35 cellular contexts compared by ENCODE assay signal in the genomic region with DNA sequence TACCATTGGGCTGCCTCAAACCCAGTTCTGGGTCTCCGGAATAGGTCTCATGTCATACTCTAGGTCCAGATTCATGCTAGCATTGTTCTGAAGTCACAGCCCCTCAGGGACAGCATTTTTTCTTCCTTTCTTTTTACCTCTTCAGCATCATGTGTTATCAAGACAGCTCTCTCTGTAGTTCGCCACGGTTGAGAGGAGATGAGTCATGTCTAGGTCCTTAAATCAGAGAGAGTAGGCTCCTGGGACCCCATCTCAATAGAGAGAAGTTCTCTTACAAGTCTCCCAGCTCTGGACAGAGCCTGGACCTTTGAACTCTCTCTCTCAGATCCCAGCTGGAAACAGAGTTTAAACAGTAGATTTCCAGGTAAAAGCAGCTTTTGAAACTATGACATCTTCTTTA.
DNase-seq lines count a peak whose midpoint lies in the region; ATAC-seq, FAIRE-seq and TF ChIP-seq lines count a peak whose summit lies in the region.
"Had no signal": no experiment of that assay in that cellular context is flagged by ENCODE, and none has a peak within 500 bp of the region (broad histone marks: within the 10 kb centered on the region; RNA-seq: fewer than 3 reads in every experiment).

No MANE protein-coding gene starts in this region.

- H3K4me1 Mint-ChIP-seq in nephron progenitor cell: peaks cover 61% of the 10 kb centered on the region
- H3K4me1 Mint-ChIP-seq: neural crest cell had no signal

- H3K4me3 ChIP-seq in BLaER1 (no peak overlapping the region), bronchial epithelial cell (ENCODE audit: low read depth, low read length) (no peak overlapping the region), PC-3 (ENCODE audit: low read length) (no peak overlapping the region), hepatocyte (no peak overlapping the region)
- H3K4me3 ChIP-seq: A549, cardiac muscle cell, gastroesophageal sphincter, pancreas, PC-9, skin epidermis, suprapubic skin had no signal

- DNase-seq in bronchial epithelial cell (ENCODE audit: low read depth): peak; percentile 5
- peak; percentile 47 for DNase-seq in nephron progenitor cell
- DNase-seq in PC-3: no peak
- DNase-seq in hepatocyte (ENCODE audit: low spot score): no peak
- no peak for DNase-seq in GM12891 (ENCODE audit: insufficient read length, low spot score)
- no peak for DNase-seq in NCI-H510A treated with DMSO at 0.1 percent for 48 hours (lab: John Stamatoyannopoulos, UW)
- DNase-seq: activated CD8-positive, alpha-beta T cell treated with anti-CD3 and anti-CD28 coated beads for 36 hours; AML-193; anterior cingulate cortex; CD8-positive, alpha-beta memory T cell; GOT3; HFFc6; hippocampal formation; left colon; mammary epithelial cell; NCI-H1092 treated with DMSO at 0.1 percent for 48 hours; NCI-H1694 treated with DMSO at 0.1 percent for 48 hours; NCI-H524; pancreas; PC-9; SK-N-SH; stimulated activated naive CD4-positive, alpha-beta T cell treated with Interleukin-2 at 50 U/mL for 16 hours; T-helper 17 cell had no signal

- peaks cover 39% of the 10 kb centered on the region for H3K9me3 Mint-ChIP-seq in nephron progenitor cell

- peaks cover 33% of the 10 kb centered on the region for H3K36me3 Mint-ChIP-seq in nephron progenitor cell (ENCODE audit: low read depth)
- H3K36me3 Mint-ChIP-seq: IgD-negative memory B cell had no signal

- H3K4me2 ChIP-seq in BLaER1 (peak overlapping the region; percentile 18), PC-3 (ENCODE audit: low read length) (no peak overlapping the region), hepatocyte (no peak overlapping the region)
- H3K4me2 ChIP-seq: A549, PC-9, SK-N-SH had no signal

- H3K4me1 ChIP-seq in BLaER1 (peaks cover 9% of the 10 kb centered on the region), PC-3 (ENCODE audit: insufficient read depth, low read length) (no peaks in the 10 kb centered on the region), hepatocyte (ENCODE audit: insufficient read depth) (peaks cover 20% of the 10 kb centered on the region)
- H3K4me1 ChIP-seq: A549, gastroesophageal sphincter, pancreas, suprapubic skin had no signal

- POLR2A ChIA-PET in PC-3 (lab: Charles Lee; ENCODE audit: unreplicated experiment): no interaction called here

- H3K9me2 ChIP-seq in PC-3 (replicated peaks; ENCODE audit: low read length) (no peaks in the 10 kb centered on the region), hepatocyte (replicated peaks; ENCODE audit: insufficient read depth) (no peaks in the 10 kb centered on the region)
- H3K9me2 ChIP-seq: SK-N-SH had no signal

- no peaks in the 10 kb centered on the region for H3K27me3 Mint-ChIP-seq in nephron progenitor cell (ENCODE audit: low read depth, poor library complexity)
- H3K27me3 Mint-ChIP-seq: activated CD8-positive, alpha-beta T cell treated with anti-CD3 and anti-CD28 coated beads for 36 hours; activated naive CD8-positive, alpha-beta T cell; CD8-positive, alpha-beta memory T cell; IgD-negative memory B cell; T-helper 17 cell had no signal

- CTCF ChIA-PET in PC-3 (lab: Charles Lee): no interaction called here

- no peaks in the 10 kb centered on the region for H3K27me3 ChIP-seq in BLaER1
- no peaks in the 10 kb centered on the region for H3K27me3 ChIP-seq in bronchial epithelial cell (ENCODE audit: control insufficient read depth, insufficient read depth, low read length)
- H3K27me3 ChIP-seq in PC-3 (ENCODE audit: low read length): 0 out of 2 replicates have a peak, but pooled peaks cover 3% of the 10 kb centered on the region
- H3K27me3 ChIP-seq in hepatocyte: no peaks in the 10 kb centered on the region
- H3K27me3 ChIP-seq: cardiac muscle cell, gastroesophageal sphincter, pancreas, suprapubic skin had no signal

- H3K9ac ChIP-seq in BLaER1 (no peak overlapping the region), PC-3 (ENCODE audit: low read length) (no peak overlapping the region)
- H3K9ac ChIP-seq: SK-N-SH had no signal

- FAIRE-seq in bronchial epithelial cell (lab: Jason Lieb, UNC) (no peak), GM12891 (lab: Jason Lieb, UNC) (no peak)
- FAIRE-seq: A549, colon, endothelial cell of umbilical vein, pancreas had no signal

- peak overlapping the region; percentile 91 for H3K27ac Mint-ChIP-seq in nephron progenitor cell
- H3K27ac Mint-ChIP-seq: activated CD8-positive, alpha-beta T cell treated with anti-CD3 and anti-CD28 coated beads for 36 hours; activated naive CD8-positive, alpha-beta T cell; CD8-positive, alpha-beta memory T cell; HFFc6; IgD-negative memory B cell; T-helper 17 cell had no signal

- H2AFZ ChIP-seq in PC-3 (ENCODE audit: low read length) (no peak overlapping the region), hepatocyte (no peak overlapping the region)
- H2AFZ ChIP-seq: PC-9 had no signal

- no peak for TF ChIP-seq POLR2A in GM12891 (IDR thresholded peaks at IDR 0.05; ENCODE audit: low read depth, low read length)

- no TSS peak for BruUV-seq in PC-3 (replicated peaks; lab: Mats Ljungman, UMichigan)

- H3F3A ChIP-seq in PC-3 (ENCODE audit: low read length, unreplicated experiment): no peaks in the 10 kb centered on the region

- TF ChIP-seq CTCF in bronchial epithelial cell (IDR thresholded peaks at IDR 0.05; ENCODE audit: insufficient read depth, low read length, severe bottlenecking) (no peak), nephron progenitor cell (IDR thresholded peaks at IDR 0.05) (no peak), PC-3 (conservative IDR thresholded peaks at IDR 0.05; ENCODE audit: low read depth, low read length) (no peak), hepatocyte (IDR thresholded peaks at IDR 0.05; ENCODE audit: poor library complexity) (no peak)

- ATAC-seq in GM21786 (IDR thresholded peaks at IDR 0.05; ENCODE audit: unreplicated experiment): peak; percentile 53
- no peak for ATAC-seq in PC-3
- ATAC-seq: A549; activated CD8-positive, alpha-beta T cell treated with anti-CD3 and anti-CD28 coated beads for 36 hours; gastroesophageal sphincter; left colon; pancreas; T-helper 17 cell had no signal

- no peak overlapping the region for H3K27ac ChIP-seq in BLaER1
- H3K27ac ChIP-seq in PC-3 (ENCODE audit: low read length): no peak overlapping the region
- H3K27ac ChIP-seq in hepatocyte: no peak overlapping the region
- H3K27ac ChIP-seq: A549, cardiac muscle cell, gastroesophageal sphincter, pancreas, PC-9, skin epidermis, suprapubic skin had no signal

- H3K79me2 ChIP-seq in PC-3 (ENCODE audit: low read length) (no peaks in the 10 kb centered on the region), hepatocyte (no peaks in the 10 kb centered on the region)

- H4K20me1 ChIP-seq in BLaER1 (no peaks in the 10 kb centered on the region), PC-3 (ENCODE audit: low read length) (no peaks in the 10 kb centered on the region), hepatocyte (ENCODE audit: insufficient read depth, poor library complexity, severe bottlenecking) (no peaks in the 10 kb centered on the region)

- intact Hi-C loops in PC-3 (cut with micrococcal nuclease): no loop called here

- 67% methylated on average over 3 of the region's 3 CpGs for WGBS in hepatocyte (ENCODE audit: low lambda C conversion rate, missing lambda C conversion rate)

- no peak overlapping the region for H3K4me3 Mint-ChIP-seq in nephron progenitor cell
- H3K4me3 Mint-ChIP-seq: activated CD8-positive, alpha-beta T cell treated with anti-CD3 and anti-CD28 coated beads for 36 hours; activated naive CD8-positive, alpha-beta T cell; CD8-positive, alpha-beta memory T cell; HFFc6; IgD-negative memory B cell; neural crest cell; T-helper 17 cell had no signal

- H3K9me3 ChIP-seq in BLaER1 (peaks cover 11% of the 10 kb centered on the region), PC-3 (ENCODE audit: low read length) (0 out of 2 replicates have a peak, but pooled peaks cover 7% of the 10 kb centered on the region), hepatocyte (ENCODE audit: low read depth) (peaks cover 4% of the 10 kb centered on the region)
- H3K9me3 ChIP-seq: gastroesophageal sphincter, pancreas had no signal

- no peaks in the 10 kb centered on the region for H3K36me3 ChIP-seq in BLaER1
- H3K36me3 ChIP-seq in bronchial epithelial cell (ENCODE audit: control insufficient read depth, insufficient read depth, low read length): no peaks in the 10 kb centered on the region
- H3K36me3 ChIP-seq in PC-3 (ENCODE audit: low read depth, low read length): no peaks in the 10 kb centered on the region
- peaks cover 4% of the 10 kb centered on the region for H3K36me3 ChIP-seq in hepatocyte (replicated peaks; ENCODE audit: insufficient read depth, low read depth)
- H3K36me3 ChIP-seq: cardiac muscle cell, gastroesophageal sphincter, pancreas, suprapubic skin had no signal

TF ChIP-seq in GM12891, 5 proteins besides CTCF, POLR2A, EP300 and RAD21:
- no peak for TF ChIP-seq POU2F2 (IDR thresholded peaks at IDR 0.05; ENCODE audit: low read depth, low read length)
- TF ChIP-seq PAX5 (IDR thresholded peaks at IDR 0.05; ENCODE audit: insufficient read depth, low read length, severe bottlenecking): no peak
- no peak for TF ChIP-seq TAF1 (IDR thresholded peaks at IDR 0.05; ENCODE audit: low read depth, low read length)
- no peak for TF ChIP-seq SPI1 (IDR thresholded peaks at IDR 0.05; ENCODE audit: low read depth, low read length)
- TF ChIP-seq POLR2AphosphoS5 (IDR thresholded peaks at IDR 0.05; ENCODE audit: low read depth, low read length): no peak

Comparison
In these comparisons a context has a peak if more than half of its experiments do, and no peak if none do; other contexts are left out.
1. DNase-seq: peak in bronchial epithelial cell (single experiment) and nephron progenitor cell (single experiment); none in PC-3 (single experiment), hepatocyte (single experiment), GM12891 (single experiment) and NCI-H510A treated with DMSO at 0.1 percent for 48 hours (single experiment).